1 cellular context compared by ENCODE assay signal in genomic region chr12:53417291-53417816, GRCh38.
TF ChIP-seq lines count a peak whose summit lies in the region.

No MANE protein-coding gene starts in this region.

TF ChIP-seq in K562, 482 proteins besides CTCF, POLR2A, EP300 and RAD21:
- TF ChIP-seq PKNOX1 (IDR thresholded peaks at IDR 0.05) = peak; percentile 24; the same call in 1 of the 2 replicates
- TF ChIP-seq ZNF384 (IDR thresholded peaks at IDR 0.05; ENCODE audit: low read depth, low read length) = 0 out of 2 replicates have a peak, but pooled peaks have one; percentile 7
